23 cellular contexts compared by ENCODE assay signal in genomic region chr18:44060197-44060596, GRCh38.
DNase-seq lines count a peak whose midpoint lies in the region; ATAC-seq, FAIRE-seq and TF ChIP-seq lines count a peak whose summit lies in the region.
"Had no signal": no experiment of that assay in that cellular context is flagged by ENCODE, and none has a peak within 500 bp of the region (broad histone marks: within the 10 kb centered on the region; RNA-seq: fewer than 3 reads in every experiment).

No MANE protein-coding gene starts in this region.

- H3K4me1 ChIP-seq in right cardiac atrium (ENCODE audit: control insufficient read depth, insufficient read depth, low read length) = no peaks in the 10 kb centered on the region
- peaks cover 2% of the 10 kb centered on the region for H3K4me1 ChIP-seq in left ventricle myocardium inferior
- no peaks in the 10 kb centered on the region for H3K4me1 ChIP-seq in kidney (ENCODE audit: control insufficient read depth in 1 of 2, insufficient read depth in 1 of 2, low read depth in 1 of 2, low read length in 2 of 2)
- H3K4me1 ChIP-seq in trophoblast cell (ENCODE audit: control insufficient read depth in 1 of 2, insufficient read depth in 2 of 2, low read length in 2 of 2) = no peaks in the 10 kb centered on the region
- H3K4me1 ChIP-seq: Caco-2 had no signal

- no peak overlapping the region for H2BK12ac ChIP-seq in trophoblast cell (ENCODE audit: low read length)

- no peaks in the 10 kb centered on the region for H3K79me2 ChIP-seq in trophoblast cell (ENCODE audit: control insufficient read depth, insufficient read depth, low read length, poor library complexity)

- no peaks in the 10 kb centered on the region for H3K36me3 Mint-ChIP-seq in stimulated activated memory B cell treated with anti-CD40 and anti-IgM and Interleukin-4, amounts not matched to agents 10 μg/mL and 1 μg/mL and 100 μg/mL, for 72 hours
- H3K36me3 Mint-ChIP-seq: CD4-positive, CD25-positive, alpha-beta regulatory T cell; CD8-positive, alpha-beta T cell had no signal

- H3K27me3 Mint-ChIP-seq in stimulated activated memory B cell treated with anti-CD40 and anti-IgM and Interleukin-4, amounts not matched to agents 10 μg/mL and 1 μg/mL and 100 μg/mL, for 72 hours = peaks cover 8% of the 10 kb centered on the region
- H3K27me3 Mint-ChIP-seq: B cell; CD4-positive, CD25-positive, alpha-beta regulatory T cell had no signal

- no peak overlapping the region for H2AK5ac ChIP-seq in trophoblast cell (ENCODE audit: low read length)

- no peak for TF ChIP-seq CTCF in left ventricle myocardium inferior (IDR thresholded peaks at IDR 0.05; ENCODE audit: borderline replicate concordance)
- no peak for TF ChIP-seq CTCF in kidney (IDR thresholded peaks at IDR 0.05; ENCODE audit: borderline replicate concordance, extremely low read depth, insufficient read depth)

- H3K9me3 Mint-ChIP-seq in stimulated activated memory B cell treated with anti-CD40 and anti-IgM and Interleukin-4, amounts not matched to agents 10 μg/mL and 1 μg/mL and 100 μg/mL, for 72 hours = no peaks in the 10 kb centered on the region

- ATAC-seq in right cardiac atrium (no peak), GM18858 (IDR thresholded peaks at IDR 0.05; ENCODE audit: unreplicated experiment) (no peak)
- peak; percentile 27 for ATAC-seq in stimulated activated memory B cell treated with anti-CD40 and anti-IgM and Interleukin-4, amounts not matched to agents 10 μg/mL and 1 μg/mL and 100 μg/mL, for 72 hours
- ATAC-seq: CD8-positive, alpha-beta T cell had no signal

- FAIRE-seq in kidney (lab: Jason Lieb, UNC) = no peak
- FAIRE-seq: A204.1, G401.6, GM12892, GM19239, H1 had no signal

- H4K91ac ChIP-seq in trophoblast cell (ENCODE audit: low read depth, low read length) = no peak overlapping the region

- H3K36me3 ChIP-seq in left ventricle myocardium inferior (no peaks in the 10 kb centered on the region), kidney (ENCODE audit: control insufficient read depth in 1 of 2, insufficient read depth in 2 of 2, low read length in 2 of 2) (no peaks in the 10 kb centered on the region), trophoblast cell (ENCODE audit: control insufficient read depth in 1 of 2, insufficient read depth in 2 of 2, low read length in 2 of 2) (peaks cover 0 to 2% of the 10 kb centered on the region in 2 experiments)
- H3K36me3 ChIP-seq: BLaER1 had no signal

- H3K27me3 ChIP-seq in right cardiac atrium (ENCODE audit: control insufficient read depth, insufficient read depth) = no peaks in the 10 kb centered on the region
- H3K27me3 ChIP-seq in left ventricle myocardium inferior (ENCODE audit: low read depth) = no peaks in the 10 kb centered on the region
- H3K27me3 ChIP-seq in trophoblast cell (ENCODE audit: insufficient read depth, low read length) = no peaks in the 10 kb centered on the region
- H3K27me3 ChIP-seq: BLaER1 had no signal

- 87% methylated on average over 3 of the region's 3 CpGs for WGBS in right cardiac atrium
- no CpG with 5 or more reads among the region's 3 CpGs for WGBS in trophoblast cell (ENCODE audit: extremely low coverage, insufficient coverage, insufficient read length)

- intact Hi-C loops in right cardiac atrium (cut with DNase I) = no loop called here
- intact Hi-C loops in left ventricle myocardium inferior (cut with micrococcal nuclease) = no loop called here
- intact Hi-C loops in kidney (cut with DNase I) = no loop called here

- H4K8ac ChIP-seq in trophoblast cell (ENCODE audit: low read depth, low read length) = no peak overlapping the region

- H3K14ac ChIP-seq in trophoblast cell (ENCODE audit: low read length) = no peak overlapping the region

- no peak overlapping the region for H2BK5ac ChIP-seq in trophoblast cell (ENCODE audit: low read depth, low read length, poor library complexity)

- no peaks in the 10 kb centered on the region for H3K4me1 Mint-ChIP-seq in stimulated activated memory B cell treated with anti-CD40 and anti-IgM and Interleukin-4, amounts not matched to agents 10 μg/mL and 1 μg/mL and 100 μg/mL, for 72 hours
- H3K4me1 Mint-ChIP-seq: B cell had no signal

- no peaks in the 10 kb centered on the region for H3K79me1 ChIP-seq in trophoblast cell (ENCODE audit: low read length)

- no peak overlapping the region for H2AFZ ChIP-seq in trophoblast cell (ENCODE audit: insufficient read depth, low read length, poor library complexity)
- H2AFZ ChIP-seq: GM23248 had no signal

- H3K4me3 ChIP-seq in right cardiac atrium (ENCODE audit: low read length) = no peak overlapping the region
- no peak overlapping the region for H3K4me3 ChIP-seq in left ventricle myocardium inferior
- no peak overlapping the region for H3K4me3 ChIP-seq in kidney (ENCODE audit: low read length in 2 of 2)
- peak overlapping the region; percentile 52 for H3K4me3 ChIP-seq in trophoblast cell (ENCODE audit: low read depth, low read length)
- H3K4me3 ChIP-seq: BLaER1, GM23248 had no signal

- no peak overlapping the region for H3K27ac ChIP-seq in right cardiac atrium (ENCODE audit: low read length)
- no peak overlapping the region for H3K27ac ChIP-seq in left ventricle myocardium inferior (replicated peaks)
- H3K27ac ChIP-seq in kidney (ENCODE audit: low read depth in 2 of 2, low read length in 2 of 2) = no peak overlapping the region
- H3K27ac ChIP-seq in trophoblast cell (ENCODE audit: low read depth, low read length) = no peak overlapping the region
- H3K27ac ChIP-seq: 22Rv1, BLaER1, GM23248 had no signal

- H2BK120ac ChIP-seq in trophoblast cell (ENCODE audit: insufficient read depth, low read length, poor library complexity) = no peak overlapping the region

- DNase-seq in right cardiac atrium (peak in 2 of 3 donors; percentile 18 to 39), left ventricle myocardium inferior (no peak), kidney (peak; percentile 42), trophoblast cell (no peak), iPS-NIHi11 (ENCODE audit: low spot score) (no peak)
- DNase-seq: Caco-2; CD4-positive, CD25-positive, alpha-beta regulatory T cell; CD8-positive, alpha-beta T cell; DMS153; DND-41; GM23248; H7; HCEC 1CT had no signal

- H4K12ac ChIP-seq in trophoblast cell (ENCODE audit: low read depth, low read length) = no peak overlapping the region

- no peak overlapping the region for H3K23ac ChIP-seq in trophoblast cell (ENCODE audit: low read length)

- no peak overlapping the region for H3K4me2 ChIP-seq in trophoblast cell (ENCODE audit: low read length)
- H3K4me2 ChIP-seq: BLaER1 had no signal

- H3K4ac ChIP-seq in trophoblast cell (ENCODE audit: low read depth, low read length) = no peak overlapping the region

- H3K9ac ChIP-seq in kidney (ENCODE audit: low read length in 2 of 2) (no peak overlapping the region), trophoblast cell (ENCODE audit: low read length) (no peak overlapping the region)
- H3K9ac ChIP-seq: BLaER1, GM23248 had no signal

- H3K18ac ChIP-seq in trophoblast cell (ENCODE audit: low read length) = no peak overlapping the region

- no peak overlapping the region for H3K4me3 Mint-ChIP-seq in stimulated activated memory B cell treated with anti-CD40 and anti-IgM and Interleukin-4, amounts not matched to agents 10 μg/mL and 1 μg/mL and 100 μg/mL, for 72 hours
- H3K4me3 Mint-ChIP-seq: B cell; CD4-positive, CD25-positive, alpha-beta regulatory T cell; CD8-positive, alpha-beta T cell had no signal

- H3K27ac Mint-ChIP-seq in stimulated activated memory B cell treated with anti-CD40 and anti-IgM and Interleukin-4, amounts not matched to agents 10 μg/mL and 1 μg/mL and 100 μg/mL, for 72 hours = no peak overlapping the region
- H3K27ac Mint-ChIP-seq: B cell; CD4-positive, CD25-positive, alpha-beta regulatory T cell; CD8-positive, alpha-beta T cell had no signal

- H3K9me3 ChIP-seq in right cardiac atrium (ENCODE audit: control insufficient read depth, low read length) (no peaks in the 10 kb centered on the region), left ventricle myocardium inferior (replicated peaks) (no peaks in the 10 kb centered on the region), kidney (ENCODE audit: control insufficient read depth in 1 of 2, low read length in 2 of 2) (no peaks in the 10 kb centered on the region), trophoblast cell (ENCODE audit: insufficient read depth, low read depth, low read length) (peaks cover 10% of the 10 kb centered on the region)
- H3K9me3 ChIP-seq: Caco-2 had no signal

Comparison
In these comparisons a context has a peak if more than half of its experiments do, and no peak if none do; other contexts are left out.
1. DNase-seq: peak in right cardiac atrium (2 of 3) and kidney (single experiment); none in left ventricle myocardium inferior (single experiment), trophoblast cell (0 of 2) and iPS-NIHi11 (single experiment).